8 cellular contexts compared by ENCODE assay signal in the genomic region with DNA sequence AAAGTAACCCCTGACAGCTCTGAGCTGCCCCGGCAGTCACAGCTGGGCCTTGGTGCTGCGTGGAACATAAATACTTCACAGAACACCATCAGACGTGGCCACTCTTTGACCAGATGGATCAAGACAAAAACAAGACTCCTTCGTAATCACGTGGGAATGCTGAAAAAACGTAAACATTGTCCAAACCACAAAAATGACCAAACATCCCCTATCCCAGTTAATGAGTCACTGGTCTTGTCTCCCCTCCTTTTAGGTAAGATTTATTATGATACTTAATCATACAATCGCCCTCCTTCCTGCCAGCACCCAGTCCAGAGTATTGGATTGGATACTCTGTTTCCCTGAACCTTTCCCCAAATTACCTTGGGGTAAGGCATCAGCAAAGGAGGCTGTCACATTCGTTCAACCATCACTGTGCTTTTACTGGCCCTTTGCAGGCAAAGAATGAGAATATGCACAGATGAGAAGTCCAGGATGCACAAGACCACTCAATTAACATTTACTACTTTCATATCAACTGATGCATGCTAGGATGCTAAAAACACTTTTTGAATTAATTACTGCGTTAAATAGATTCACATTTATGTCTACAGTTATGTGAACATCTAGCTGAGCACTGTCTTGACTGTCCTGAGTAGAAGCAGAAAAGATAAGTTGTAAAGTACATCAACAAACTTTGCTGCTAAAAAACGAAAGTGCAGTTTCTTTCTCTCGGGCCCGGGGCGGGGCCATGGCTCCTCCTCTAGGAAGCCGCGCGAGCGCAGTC. TPM values are rescaled to one million over a fixed set of nuclear protein-coding genes. Genes with fewer than 3 reads are reported as not detected.
DNase-seq lines count a peak whose midpoint lies in the region; ATAC-seq and TF ChIP-seq lines count a peak whose summit lies in the region.

No MANE protein-coding gene starts in this region.

- peak; percentile 1 for ATAC-seq in HG02852 (IDR thresholded peaks at IDR 0.05; ENCODE audit: unreplicated experiment)
- no peak for ATAC-seq in right cardiac atrium
- ATAC-seq in stimulated activated effector memory CD8-positive, alpha-beta T cell treated with anti-CD3 and anti-CD28 coated beads, Interleukin-12 subunit alpha, Interleukin-12 subunit beta, amount 100 ng/mL, for 72 hours, result no peak
- ATAC-seq in GM18519 (IDR thresholded peaks at IDR 0.05; ENCODE audit: low FRiP score, unreplicated experiment), result no peak

- TF ChIP-seq CTCF in DOHH2 (IDR thresholded peaks at IDR 0.05; ENCODE audit: low read depth, low read length, poor library complexity, severe bottlenecking), result no peak

- H3F3A ChIP-seq in DOHH2 (ENCODE audit: control insufficient read depth, insufficient read depth), result no peaks in the 10 kb centered on the region

- intact Hi-C loops in activated CD4-positive, alpha-beta memory T cell treated with anti-CD3 and anti-CD28 coated beads for 36 hours (cut with micrococcal nuclease), result loop anchor here (1.0 to 5.0 kb wide), 10 partner anchors 16 to 1685 kb away; a partner anchor contains a TSS
- intact Hi-C loops in right cardiac atrium (cut with DNase I), result loop anchor here in 2 of 4 donors (10.0 kb wide), 2 partner anchors 82 to 382 kb away; a partner anchor contains a TSS

- H3K4me1 Mint-ChIP-seq in activated CD4-positive, alpha-beta memory T cell treated with anti-CD3 and anti-CD28 coated beads for 36 hours (ENCODE audit: low read depth), result peaks cover 29% of the 10 kb centered on the region
- H3K4me1 Mint-ChIP-seq in stimulated activated effector memory CD8-positive, alpha-beta T cell treated with anti-CD3 and anti-CD28 coated beads, Interleukin-12 subunit alpha, Interleukin-12 subunit beta, amount 100 ng/mL, for 72 hours, result peaks cover 20% of the 10 kb centered on the region

- H3K27me3 ChIP-seq in DOHH2 (ENCODE audit: control insufficient read depth, low read length) (no peaks in the 10 kb centered on the region), right cardiac atrium (ENCODE audit: control insufficient read depth, insufficient read depth) (no peaks in the 10 kb centered on the region)

- H3K36me3 ChIP-seq in DOHH2 (ENCODE audit: control insufficient read depth, low read length), result no peaks in the 10 kb centered on the region; the same call in 1 of the 2 replicates

- POLR2A ChIA-PET in activated CD4-positive, alpha-beta memory T cell treated with anti-CD3 and anti-CD28 coated beads for 36 hours (lab: Charles Lee), result interaction anchor here (1.4 to 2.1 kb wide), 2 partner anchors 36 to 82 kb away, joined by 5 to 9 read pairs; a partner anchor contains a TSS

- peaks cover 24% of the 10 kb centered on the region for H3K4me1 ChIP-seq in DOHH2 (ENCODE audit: control insufficient read depth, low read length)
- H3K4me1 ChIP-seq in right cardiac atrium (ENCODE audit: control insufficient read depth, insufficient read depth, low read length), result peaks cover 2% of the 10 kb centered on the region

- H3K36me3 Mint-ChIP-seq in activated CD4-positive, alpha-beta memory T cell treated with anti-CD3 and anti-CD28 coated beads for 36 hours, result no peaks in the 10 kb centered on the region
- peaks cover 5% of the 10 kb centered on the region for H3K36me3 Mint-ChIP-seq in stimulated activated effector memory CD8-positive, alpha-beta T cell treated with anti-CD3 and anti-CD28 coated beads, Interleukin-12 subunit alpha, Interleukin-12 subunit beta, amount 100 ng/mL, for 72 hours

- H3K9me2 ChIP-seq in DOHH2 (replicated peaks; ENCODE audit: control insufficient read depth, low read length), result no peaks in the 10 kb centered on the region

- WGBS in right cardiac atrium, result 27% methylated on average over 17 of the region's 17 CpGs

- DNase-seq in activated CD4-positive, alpha-beta memory T cell treated with anti-CD3 and anti-CD28 coated beads for 36 hours, result no peak
- no peak for DNase-seq in right cardiac atrium
- no peak for DNase-seq in stimulated activated effector memory CD8-positive, alpha-beta T cell treated with anti-CD3 and anti-CD28 coated beads, Interleukin-12 subunit alpha, Interleukin-12 subunit beta, amount 100 ng/mL, for 72 hours (ENCODE audit: low spot score in 2 of 2)
- no peak for DNase-seq in 8988T
- DNase-seq in activated CD4-positive, alpha-beta T cell treated with anti-CD3 and anti-CD28 coated beads for 4 hours, result no peak

- no peaks in the 10 kb centered on the region for H3K9me3 ChIP-seq in DOHH2 (ENCODE audit: control insufficient read depth, insufficient read depth, low read length)
- H3K9me3 ChIP-seq in right cardiac atrium (ENCODE audit: control insufficient read depth, low read length), result no peaks in the 10 kb centered on the region

- H3K27ac ChIP-seq in DOHH2 (ENCODE audit: low read depth, low read length) (no peak overlapping the region), right cardiac atrium (ENCODE audit: low read length) (peak overlapping the region; percentile 93)

- H4K20me1 ChIP-seq in DOHH2 (ENCODE audit: control insufficient read depth, insufficient read depth, low read depth, low read length), result no peaks in the 10 kb centered on the region

- peak overlapping the region; percentile 93 for H3K27ac Mint-ChIP-seq in activated CD4-positive, alpha-beta memory T cell treated with anti-CD3 and anti-CD28 coated beads for 36 hours
- peak overlapping the region; percentile 84 for H3K27ac Mint-ChIP-seq in stimulated activated effector memory CD8-positive, alpha-beta T cell treated with anti-CD3 and anti-CD28 coated beads, Interleukin-12 subunit alpha, Interleukin-12 subunit beta, amount 100 ng/mL, for 72 hours

- H3K4me3 ChIP-seq in DOHH2 (ENCODE audit: low read length) (peak overlapping the region; percentile 92), right cardiac atrium (ENCODE audit: low read length) (peak overlapping the region; percentile 52)

- H3K9me3 Mint-ChIP-seq in activated CD4-positive, alpha-beta memory T cell treated with anti-CD3 and anti-CD28 coated beads for 36 hours, result no peaks in the 10 kb centered on the region
- H3K9me3 Mint-ChIP-seq in stimulated activated effector memory CD8-positive, alpha-beta T cell treated with anti-CD3 and anti-CD28 coated beads, Interleukin-12 subunit alpha, Interleukin-12 subunit beta, amount 100 ng/mL, for 72 hours, result no peaks in the 10 kb centered on the region

- peaks cover 19% of the 10 kb centered on the region for H3K79me2 ChIP-seq in DOHH2 (ENCODE audit: control insufficient read depth, low read length)

- H3K27me3 Mint-ChIP-seq in activated CD4-positive, alpha-beta memory T cell treated with anti-CD3 and anti-CD28 coated beads for 36 hours, result no peaks in the 10 kb centered on the region

- peak overlapping the region; percentile 68 for H3K4me2 ChIP-seq in DOHH2 (ENCODE audit: low read length)

- CTCF ChIA-PET in activated CD4-positive, alpha-beta memory T cell treated with anti-CD3 and anti-CD28 coated beads for 36 hours (lab: Charles Lee), result interaction anchor here (1.0 kb wide), 1 partner anchor 83 kb away, joined by 3 read pairs; no protein-coding TSS in a partner anchor

- peak overlapping the region; percentile 84 for H3K4me3 Mint-ChIP-seq in activated CD4-positive, alpha-beta memory T cell treated with anti-CD3 and anti-CD28 coated beads for 36 hours
- peak overlapping the region; percentile 77 for H3K4me3 Mint-ChIP-seq in stimulated activated effector memory CD8-positive, alpha-beta T cell treated with anti-CD3 and anti-CD28 coated beads, Interleukin-12 subunit alpha, Interleukin-12 subunit beta, amount 100 ng/mL, for 72 hours

RNA-seq across cellular contexts. Expression of a gene that starts 0.5 kb away (rescaled TPM):
- total RNA-seq in activated CD4-positive, alpha-beta memory T cell treated with anti-CD3 and anti-CD28 coated beads for 36 hours, result 1 to 10 TPM; 1.9 TPM
- 1 to 10 TPM; 4.0 to 6.7 (median 4.5) TPM for total RNA-seq in right cardiac atrium
- polyA plus RNA-seq in right cardiac atrium, result 1.5 TPM

RNA-seq across cellular contexts. Expression of a gene that starts 36.5 kb away (rescaled TPM):
- 10 to 100 TPM; 28.2 to 32.1 TPM for total RNA-seq in activated CD4-positive, alpha-beta memory T cell treated with anti-CD3 and anti-CD28 coated beads for 36 hours
- total RNA-seq in right cardiac atrium, result 10 to 100 TPM; 18.5 to 20.6 (median 19.5) TPM
- 19.4 TPM for polyA plus RNA-seq in right cardiac atrium
